ENCODE assay signal across 1 cellular context in genomic region chr22:26610072-26610958, GRCh38.
TF ChIP-seq lines count a peak whose summit lies in the region.

No MANE protein-coding gene starts in this region.

TF ChIP-seq in HepG2, 621 proteins besides CTCF, POLR2A, EP300 and RAD21:
- TF ChIP-seq, protein P1, sequence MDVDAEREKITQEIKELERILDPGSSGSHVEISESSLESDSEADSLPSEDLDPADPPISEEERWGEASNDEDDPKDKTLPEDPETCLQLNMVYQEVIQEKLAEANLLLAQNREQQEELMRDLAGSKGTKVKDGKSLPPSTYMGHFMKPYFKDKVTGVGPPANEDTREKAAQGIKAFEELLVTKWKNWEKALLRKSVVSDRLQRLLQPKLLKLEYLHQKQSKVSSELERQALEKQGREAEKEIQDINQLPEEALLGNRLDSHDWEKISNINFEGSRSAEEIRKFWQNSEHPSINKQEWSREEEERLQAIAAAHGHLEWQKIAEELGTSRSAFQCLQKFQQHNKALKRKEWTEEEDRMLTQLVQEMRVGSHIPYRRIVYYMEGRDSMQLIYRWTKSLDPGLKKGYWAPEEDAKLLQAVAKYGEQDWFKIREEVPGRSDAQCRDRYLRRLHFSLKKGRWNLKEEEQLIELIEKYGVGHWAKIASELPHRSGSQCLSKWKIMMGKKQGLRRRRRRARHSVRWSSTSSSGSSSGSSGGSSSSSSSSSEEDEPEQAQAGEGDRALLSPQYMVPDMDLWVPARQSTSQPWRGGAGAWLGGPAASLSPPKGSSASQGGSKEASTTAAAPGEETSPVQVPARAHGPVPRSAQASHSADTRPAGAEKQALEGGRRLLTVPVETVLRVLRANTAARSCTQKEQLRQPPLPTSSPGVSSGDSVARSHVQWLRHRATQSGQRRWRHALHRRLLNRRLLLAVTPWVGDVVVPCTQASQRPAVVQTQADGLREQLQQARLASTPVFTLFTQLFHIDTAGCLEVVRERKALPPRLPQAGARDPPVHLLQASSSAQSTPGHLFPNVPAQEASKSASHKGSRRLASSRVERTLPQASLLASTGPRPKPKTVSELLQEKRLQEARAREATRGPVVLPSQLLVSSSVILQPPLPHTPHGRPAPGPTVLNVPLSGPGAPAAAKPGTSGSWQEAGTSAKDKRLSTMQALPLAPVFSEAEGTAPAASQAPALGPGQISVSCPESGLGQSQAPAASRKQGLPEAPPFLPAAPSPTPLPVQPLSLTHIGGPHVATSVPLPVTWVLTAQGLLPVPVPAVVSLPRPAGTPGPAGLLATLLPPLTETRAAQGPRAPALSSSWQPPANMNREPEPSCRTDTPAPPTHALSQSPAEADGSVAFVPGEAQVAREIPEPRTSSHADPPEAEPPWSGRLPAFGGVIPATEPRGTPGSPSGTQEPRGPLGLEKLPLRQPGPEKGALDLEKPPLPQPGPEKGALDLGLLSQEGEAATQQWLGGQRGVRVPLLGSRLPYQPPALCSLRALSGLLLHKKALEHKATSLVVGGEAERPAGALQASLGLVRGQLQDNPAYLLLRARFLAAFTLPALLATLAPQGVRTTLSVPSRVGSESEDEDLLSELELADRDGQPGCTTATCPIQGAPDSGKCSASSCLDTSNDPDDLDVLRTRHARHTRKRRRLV (CRISPR knock-in tag; IDR thresholded peaks at IDR 0.05), result no peak
- no peak for TF ChIP-seq ZNF432 (CRISPR knock-in tag; IDR thresholded peaks at IDR 0.05; ENCODE audit: borderline replicate concordance)
- TF ChIP-seq HDAC1 (CRISPR knock-in tag; IDR thresholded peaks at IDR 0.05), result no peak
- TF ChIP-seq RFX5 (IDR thresholded peaks at IDR 0.05; ENCODE audit: low read depth, low read length), result no peak
- TF ChIP-seq ZKSCAN5 (CRISPR knock-in tag; IDR thresholded peaks at IDR 0.05), result no peak
- TF ChIP-seq NFE2 (CRISPR knock-in tag; IDR thresholded peaks at IDR 0.05), result no peak
- no peak for TF ChIP-seq ADNP (CRISPR knock-in tag; IDR thresholded peaks at IDR 0.05)
- no peak for TF ChIP-seq FOXA3 (CRISPR knock-in tag; IDR thresholded peaks at IDR 0.05)
- no peak for TF ChIP-seq IRX3 (CRISPR knock-in tag; IDR thresholded peaks at IDR 0.05; ENCODE audit: borderline replicate concordance, low read depth)
- no peak for TF ChIP-seq ZNF354B (CRISPR knock-in tag; IDR thresholded peaks at IDR 0.05)
- TF ChIP-seq, protein P2, sequence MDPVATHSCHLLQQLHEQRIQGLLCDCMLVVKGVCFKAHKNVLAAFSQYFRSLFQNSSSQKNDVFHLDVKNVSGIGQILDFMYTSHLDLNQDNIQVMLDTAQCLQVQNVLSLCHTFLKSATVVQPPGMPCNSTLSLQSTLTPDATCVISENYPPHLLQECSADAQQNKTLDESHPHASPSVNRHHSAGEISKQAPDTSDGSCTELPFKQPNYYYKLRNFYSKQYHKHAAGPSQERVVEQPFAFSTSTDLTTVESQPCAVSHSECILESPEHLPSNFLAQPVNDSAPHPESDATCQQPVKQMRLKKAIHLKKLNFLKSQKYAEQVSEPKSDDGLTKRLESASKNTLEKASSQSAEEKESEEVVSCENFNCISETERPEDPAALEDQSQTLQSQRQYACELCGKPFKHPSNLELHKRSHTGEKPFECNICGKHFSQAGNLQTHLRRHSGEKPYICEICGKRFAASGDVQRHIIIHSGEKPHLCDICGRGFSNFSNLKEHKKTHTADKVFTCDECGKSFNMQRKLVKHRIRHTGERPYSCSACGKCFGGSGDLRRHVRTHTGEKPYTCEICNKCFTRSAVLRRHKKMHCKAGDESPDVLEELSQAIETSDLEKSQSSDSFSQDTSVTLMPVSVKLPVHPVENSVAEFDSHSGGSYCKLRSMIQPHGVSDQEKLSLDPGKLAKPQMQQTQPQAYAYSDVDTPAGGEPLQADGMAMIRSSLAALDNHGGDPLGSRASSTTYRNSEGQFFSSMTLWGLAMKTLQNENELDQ (CRISPR knock-in tag; IDR thresholded peaks at IDR 0.05; ENCODE audit: borderline replicate concordance), result no peak
- TF ChIP-seq CEBPB (IDR thresholded peaks at IDR 0.05; ENCODE audit: borderline replicate concordance, low read depth, low read length), result no peak
- no peak for TF ChIP-seq RBAK (CRISPR knock-in tag; IDR thresholded peaks at IDR 0.05)
- TF ChIP-seq, protein P3, sequence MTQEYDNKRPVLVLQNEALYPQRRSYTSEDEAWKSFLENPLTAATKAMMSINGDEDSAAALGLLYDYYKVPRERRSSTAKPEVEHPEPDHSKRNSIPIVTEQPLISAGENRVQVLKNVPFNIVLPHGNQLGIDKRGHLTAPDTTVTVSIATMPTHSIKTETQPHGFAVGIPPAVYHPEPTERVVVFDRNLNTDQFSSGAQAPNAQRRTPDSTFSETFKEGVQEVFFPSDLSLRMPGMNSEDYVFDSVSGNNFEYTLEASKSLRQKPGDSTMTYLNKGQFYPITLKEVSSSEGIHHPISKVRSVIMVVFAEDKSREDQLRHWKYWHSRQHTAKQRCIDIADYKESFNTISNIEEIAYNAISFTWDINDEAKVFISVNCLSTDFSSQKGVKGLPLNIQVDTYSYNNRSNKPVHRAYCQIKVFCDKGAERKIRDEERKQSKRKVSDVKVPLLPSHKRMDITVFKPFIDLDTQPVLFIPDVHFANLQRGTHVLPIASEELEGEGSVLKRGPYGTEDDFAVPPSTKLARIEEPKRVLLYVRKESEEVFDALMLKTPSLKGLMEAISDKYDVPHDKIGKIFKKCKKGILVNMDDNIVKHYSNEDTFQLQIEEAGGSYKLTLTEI (CRISPR knock-in tag; conservative IDR thresholded peaks at IDR 0.05), result no peak
- TF ChIP-seq ZSCAN22 (CRISPR knock-in tag; IDR thresholded peaks at IDR 0.05), result no peak
